In genomic region chr7:156892821-156893706, GRCh38 we compare ENCODE assay signal across 1 cellular context.
A peak's percentile ranks its signal among the peaks of the same experiment; 100 is the strongest.
TF ChIP-seq lines count a peak whose summit lies in the region.

A gene with protein sequence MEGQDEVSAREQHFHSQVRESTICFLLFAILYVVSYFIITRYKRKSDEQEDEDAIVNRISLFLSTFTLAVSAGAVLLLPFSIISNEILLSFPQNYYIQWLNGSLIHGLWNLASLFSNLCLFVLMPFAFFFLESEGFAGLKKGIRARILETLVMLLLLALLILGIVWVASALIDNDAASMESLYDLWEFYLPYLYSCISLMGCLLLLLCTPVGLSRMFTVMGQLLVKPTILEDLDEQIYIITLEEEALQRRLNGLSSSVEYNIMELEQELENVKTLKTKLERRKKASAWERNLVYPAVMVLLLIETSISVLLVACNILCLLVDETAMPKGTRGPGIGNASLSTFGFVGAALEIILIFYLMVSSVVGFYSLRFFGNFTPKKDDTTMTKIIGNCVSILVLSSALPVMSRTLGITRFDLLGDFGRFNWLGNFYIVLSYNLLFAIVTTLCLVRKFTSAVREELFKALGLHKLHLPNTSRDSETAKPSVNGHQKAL (minus strand): TSS chr7:156893183. CDS start chr7:156892993, 190 bp downstream.

TF ChIP-seq in HEK293, 187 proteins besides CTCF, POLR2A, EP300 and RAD21 (continued from another document and continues in another):
- no peak for TF ChIP-seq ZNF26 (tag by site-specific recombination; IDR thresholded peaks at IDR 0.05)
- no peak for TF ChIP-seq ZNF121 (tag by site-specific recombination; IDR thresholded peaks at IDR 0.05)
- no peak for TF ChIP-seq ZNF221 (tag by site-specific recombination; IDR thresholded peaks at IDR 0.05; ENCODE audit: borderline replicate concordance)
- TF ChIP-seq PRDM2 (tag by site-specific recombination; IDR thresholded peaks at IDR 0.05; ENCODE audit: borderline replicate concordance): no peak
- TF ChIP-seq ZNF324 (tag by site-specific recombination; IDR thresholded peaks at IDR 0.05): peak; percentile 80
- TF ChIP-seq, protein P1, sequence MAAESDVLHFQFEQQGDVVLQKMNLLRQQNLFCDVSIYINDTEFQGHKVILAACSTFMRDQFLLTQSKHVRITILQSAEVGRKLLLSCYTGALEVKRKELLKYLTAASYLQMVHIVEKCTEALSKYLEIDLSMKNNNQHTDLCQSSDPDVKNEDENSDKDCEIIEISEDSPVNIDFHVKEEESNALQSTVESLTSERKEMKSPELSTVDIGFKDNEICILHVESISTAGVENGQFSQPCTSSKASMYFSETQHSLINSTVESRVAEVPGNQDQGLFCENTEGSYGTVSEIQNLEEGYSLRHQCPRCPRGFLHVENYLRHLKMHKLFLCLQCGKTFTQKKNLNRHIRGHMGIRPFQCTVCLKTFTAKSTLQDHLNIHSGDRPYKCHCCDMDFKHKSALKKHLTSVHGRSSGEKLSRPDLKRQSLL (tag by site-specific recombination; IDR thresholded peaks at IDR 0.05): no peak
- TF ChIP-seq ZSCAN23 (tag by site-specific recombination; IDR thresholded peaks at IDR 0.05): no peak
- no peak for TF ChIP-seq TSHZ1 (tag by site-specific recombination; IDR thresholded peaks at IDR 0.05; ENCODE audit: borderline replicate concordance)
- no peak for TF ChIP-seq ZBTB1 (tag by site-specific recombination; IDR thresholded peaks at IDR 0.05)
- 0 out of 2 replicates have a peak, but pooled peaks have one; percentile 8 for TF ChIP-seq ZBTB44 (tag by site-specific recombination; IDR thresholded peaks at IDR 0.05)
- no peak for TF ChIP-seq ZNF350 (tag by site-specific recombination; IDR thresholded peaks at IDR 0.05)
- TF ChIP-seq ZNF10 (tag by site-specific recombination; IDR thresholded peaks at IDR 0.05): no peak
- TF ChIP-seq ZNF600 (tag by site-specific recombination; IDR thresholded peaks at IDR 0.05): peak; percentile 80
- peak; percentile 75 for TF ChIP-seq SP7 (tag by site-specific recombination; IDR thresholded peaks at IDR 0.05)
- TF ChIP-seq ZNF521 (tag by site-specific recombination; IDR thresholded peaks at IDR 0.05): no peak
- TF ChIP-seq, protein P2, sequence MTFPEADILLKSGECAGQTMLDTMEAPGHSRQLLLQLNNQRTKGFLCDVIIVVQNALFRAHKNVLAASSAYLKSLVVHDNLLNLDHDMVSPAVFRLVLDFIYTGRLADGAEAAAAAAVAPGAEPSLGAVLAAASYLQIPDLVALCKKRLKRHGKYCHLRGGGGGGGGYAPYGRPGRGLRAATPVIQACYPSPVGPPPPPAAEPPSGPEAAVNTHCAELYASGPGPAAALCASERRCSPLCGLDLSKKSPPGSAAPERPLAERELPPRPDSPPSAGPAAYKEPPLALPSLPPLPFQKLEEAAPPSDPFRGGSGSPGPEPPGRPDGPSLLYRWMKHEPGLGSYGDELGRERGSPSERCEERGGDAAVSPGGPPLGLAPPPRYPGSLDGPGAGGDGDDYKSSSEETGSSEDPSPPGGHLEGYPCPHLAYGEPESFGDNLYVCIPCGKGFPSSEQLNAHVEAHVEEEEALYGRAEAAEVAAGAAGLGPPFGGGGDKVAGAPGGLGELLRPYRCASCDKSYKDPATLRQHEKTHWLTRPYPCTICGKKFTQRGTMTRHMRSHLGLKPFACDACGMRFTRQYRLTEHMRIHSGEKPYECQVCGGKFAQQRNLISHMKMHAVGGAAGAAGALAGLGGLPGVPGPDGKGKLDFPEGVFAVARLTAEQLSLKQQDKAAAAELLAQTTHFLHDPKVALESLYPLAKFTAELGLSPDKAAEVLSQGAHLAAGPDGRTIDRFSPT (tag by site-specific recombination; IDR thresholded peaks at IDR 0.05): peak; percentile 86
- TF ChIP-seq ZNF274 (IDR thresholded peaks at IDR 0.05; ENCODE audit: low read length): no peak
- TF ChIP-seq ZNF274 (tag by site-specific recombination; IDR thresholded peaks at IDR 0.05; ENCODE audit: borderline replicate concordance): no peak
- TF ChIP-seq ZNF311 (tag by site-specific recombination; IDR thresholded peaks at IDR 0.05; ENCODE audit: borderline replicate concordance): no peak
- TF ChIP-seq ZNF623 (tag by site-specific recombination; IDR thresholded peaks at IDR 0.05): no peak
- TF ChIP-seq ZNF140 (tag by site-specific recombination; IDR thresholded peaks at IDR 0.05): no peak
- TF ChIP-seq EGR2 (tag by site-specific recombination; IDR thresholded peaks at IDR 0.05; ENCODE audit: low read depth): peak; percentile 88
- no peak for TF ChIP-seq ZNF214 (tag by site-specific recombination; IDR thresholded peaks at IDR 0.05; ENCODE audit: borderline replicate concordance)
- no peak for TF ChIP-seq ZNF510 (tag by site-specific recombination; IDR thresholded peaks at IDR 0.05; ENCODE audit: insufficient replicate concordance)
- TF ChIP-seq ZNF37A (tag by site-specific recombination; IDR thresholded peaks at IDR 0.05): no peak
- TF ChIP-seq ZNF791 (tag by site-specific recombination; IDR thresholded peaks at IDR 0.05): no peak
- TF ChIP-seq ZNF785 (tag by site-specific recombination; IDR thresholded peaks at IDR 0.05): no peak
- peak; percentile 68; the same call in 1 of the 2 replicates for TF ChIP-seq ZNF394 (tag by site-specific recombination; IDR thresholded peaks at IDR 0.05; ENCODE audit: borderline replicate concordance)
- TF ChIP-seq ZNF555 (tag by site-specific recombination; conservative IDR thresholded peaks at IDR 0.05): no peak
- peak; percentile 93 for TF ChIP-seq KLF8 (tag by site-specific recombination; IDR thresholded peaks at IDR 0.05)
- peak; percentile 96 for TF ChIP-seq ZBTB20 (tag by site-specific recombination; IDR thresholded peaks at IDR 0.05)
- no peak for TF ChIP-seq GFI1B (tag by site-specific recombination; IDR thresholded peaks at IDR 0.05)
- no peak for TF ChIP-seq ZNF473 (tag by site-specific recombination; IDR thresholded peaks at IDR 0.05)
- TF ChIP-seq BCL6B (tag by site-specific recombination; IDR thresholded peaks at IDR 0.05): no peak
- peak; percentile 60; the same call in 1 of the 2 replicates for TF ChIP-seq ZNF777 (tag by site-specific recombination; IDR thresholded peaks at IDR 0.05; ENCODE audit: borderline replicate concordance)
- TF ChIP-seq ZNF292 (tag by site-specific recombination; IDR thresholded peaks at IDR 0.05; ENCODE audit: borderline replicate concordance, low read depth): no peak
- 0 out of 2 replicates have a peak, but pooled peaks have one; percentile 9 for TF ChIP-seq ZNF660 (tag by site-specific recombination; IDR thresholded peaks at IDR 0.05)
- TF ChIP-seq GLIS1 (tag by site-specific recombination; IDR thresholded peaks at IDR 0.05): no peak; the same call in 1 of the 2 replicates
- no peak for TF ChIP-seq ZNF114 (tag by site-specific recombination; IDR thresholded peaks at IDR 0.05)
- TF ChIP-seq ZFP37 (tag by site-specific recombination; IDR thresholded peaks at IDR 0.05): no peak
